ENCODE assay signal across 8 cellular contexts in the genomic region with DNA sequence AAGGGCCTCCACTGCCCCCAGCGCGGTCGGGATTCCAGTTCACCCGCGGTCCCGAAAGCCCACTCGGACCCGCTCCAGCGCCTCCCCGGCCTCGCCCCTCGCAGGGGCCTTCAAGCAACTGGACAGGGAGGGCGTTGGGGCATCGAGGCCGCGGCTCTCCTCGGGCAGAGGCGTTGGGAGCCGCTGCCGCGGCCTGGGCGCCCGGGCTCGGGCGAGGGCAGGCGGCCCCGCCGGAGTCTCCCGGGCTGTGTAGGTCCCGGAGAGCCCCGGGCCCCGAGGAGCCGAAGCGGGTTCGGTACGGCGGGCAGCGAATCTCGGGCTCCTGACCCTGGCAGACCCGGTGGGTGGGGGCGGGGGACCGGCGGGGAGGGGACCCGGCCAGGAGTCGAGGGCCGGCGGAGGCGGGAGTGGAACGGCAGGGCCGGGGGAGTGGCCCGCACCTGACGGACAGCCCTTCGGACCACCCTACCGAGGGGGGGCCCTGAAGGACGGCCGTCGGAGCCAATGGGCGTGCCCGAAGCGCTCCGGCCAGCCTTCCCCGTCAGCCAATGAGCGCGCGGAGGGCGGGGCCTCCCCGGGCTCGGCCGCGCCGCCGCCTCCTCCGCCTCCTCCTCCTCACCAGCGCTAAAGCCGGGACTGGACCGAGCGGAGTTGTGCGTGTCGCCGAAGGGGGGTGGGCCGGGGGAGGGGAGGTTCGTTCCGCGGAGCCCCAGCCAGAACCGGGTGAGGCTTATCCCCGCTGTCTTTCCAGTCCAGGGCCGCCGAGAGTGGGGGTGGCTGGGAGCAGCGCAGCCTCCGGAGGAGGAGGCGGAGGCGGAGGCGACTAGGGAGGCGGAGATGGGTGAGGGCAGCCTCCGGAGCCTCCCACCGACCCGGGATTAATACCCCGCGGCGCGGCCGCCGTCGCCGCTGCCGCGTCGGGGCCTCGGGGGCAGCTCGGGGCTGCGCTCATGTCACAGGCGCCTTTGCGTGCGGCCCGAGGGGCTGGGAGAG. TPM values are rescaled to one million over a fixed set of nuclear protein-coding genes. Genes with fewer than 3 reads are reported as not detected.
DNase-seq lines count a peak whose midpoint lies in the region; ATAC-seq and TF ChIP-seq lines count a peak whose summit lies in the region.

ZMYM2 (plus strand) TSS at position 609 of the 993 bp plus-strand sequence. CDS start 34,346 bp downstream, outside the sequence.

- H3K4me3 Mint-ChIP-seq in activated naive CD4-positive, alpha-beta T cell treated with anti-CD3 and anti-CD28 coated beads, Interleukin-2, amount 10 ng/mL, durations not matched to agents 7 days and 5 days: peak within 1 kb of the TSS; percentile 99

- H3K4me1 Mint-ChIP-seq in activated naive CD4-positive, alpha-beta T cell treated with anti-CD3 and anti-CD28 coated beads, Interleukin-2, amount 10 ng/mL, durations not matched to agents 7 days and 5 days: peaks cover 32% of the 10 kb centered on the region

- no peaks in the 10 kb centered on the region for H3K27me3 ChIP-seq in GM06990 (replicated peaks; ENCODE audit: control insufficient read depth, insufficient read depth, low read length)
- no peaks in the 10 kb centered on the region for H3K27me3 ChIP-seq in gastroesophageal sphincter
- no peaks in the 10 kb centered on the region for H3K27me3 ChIP-seq in neutrophil

- peaks cover 0 to 51% (median 15%) of the 10 kb centered on the region in 3 donors for H3K4me1 ChIP-seq in gastroesophageal sphincter
- H3K4me1 ChIP-seq in neutrophil (ENCODE audit: control insufficient read depth in 1 of 2, insufficient read depth in 1 of 2, low read depth in 1 of 2, low read length in 1 of 2): peaks cover 31 to 39% of the 10 kb centered on the region in 2 experiments

- CTCF ChIA-PET in activated naive CD4-positive, alpha-beta T cell treated with anti-CD3 and anti-CD28 coated beads, Interleukin-2, amount 10 ng/mL, durations not matched to agents 7 days and 5 days (lab: Charles Lee): interaction anchor here (0.9 kb wide), 1 partner anchor 95 kb away, joined by 3 read pairs; the partner anchor contains the start of gene ZMYM5

- peak within 1 kb of the TSS; percentile 87 for H3K27ac ChIP-seq in SK-N-MC
- peak within 1 kb of the TSS; percentile 93 to 99 (median 99) for H3K27ac ChIP-seq in gastroesophageal sphincter
- H3K27ac ChIP-seq in neutrophil: peak within 1 kb of the TSS; percentile 92

- no peaks in the 10 kb centered on the region for H3K9me3 Mint-ChIP-seq in activated naive CD4-positive, alpha-beta T cell treated with anti-CD3 and anti-CD28 coated beads, Interleukin-2, amount 10 ng/mL, durations not matched to agents 7 days and 5 days

- no peaks in the 10 kb centered on the region for H3K9me3 ChIP-seq in SK-N-MC (ENCODE audit: low read depth, low read length)
- no peaks in the 10 kb centered on the region for H3K9me3 ChIP-seq in gastroesophageal sphincter
- H3K9me3 ChIP-seq in neutrophil: no peaks in the 10 kb centered on the region

- H3K27me3 Mint-ChIP-seq in activated naive CD4-positive, alpha-beta T cell treated with anti-CD3 and anti-CD28 coated beads, Interleukin-2, amount 10 ng/mL, durations not matched to agents 7 days and 5 days: peaks cover 4% of the 10 kb centered on the region

- WGBS in gastroesophageal sphincter (ENCODE audit: low coverage in 1 of 2), 2 donors: no CpG with 5 or more reads among the region's 115 CpGs

- TF ChIP-seq CTCF in GM06990 (IDR thresholded peaks at IDR 0.05; ENCODE audit: insufficient read depth, low read length, poor library complexity, severe bottlenecking) (no peak), gastroesophageal sphincter (IDR thresholded peaks at IDR 0.05) (no peak), neutrophil (IDR thresholded peaks at IDR 0.05) (peak; percentile 60), subcutaneous adipose tissue (IDR thresholded peaks at IDR 0.05; ENCODE audit: low read depth) (no peak)

- DNase-seq in GM06990 (ENCODE audit: extremely low read depth, insufficient read length) (peak; percentile 98), NCI-H1048 (lab: John Stamatoyannopoulos, UW) (peak; percentile 86), SK-N-MC (ENCODE audit: low read depth, low spot score) (no peak)
- DNase-seq in activated naive CD4-positive, alpha-beta T cell treated with anti-CD3 and anti-CD28 coated beads, Interleukin-2, amount 10 ng/mL, durations not matched to agents 7 days and 5 days: peak; percentile 97

- H3K27ac Mint-ChIP-seq in activated naive CD4-positive, alpha-beta T cell treated with anti-CD3 and anti-CD28 coated beads, Interleukin-2, amount 10 ng/mL, durations not matched to agents 7 days and 5 days: peak within 1 kb of the TSS; percentile 99

- ATAC-seq in HG02588 (IDR thresholded peaks at IDR 0.05; ENCODE audit: unreplicated experiment) (peak; percentile 78), gastroesophageal sphincter (peak; percentile 97)

- H3K36me3 Mint-ChIP-seq in activated naive CD4-positive, alpha-beta T cell treated with anti-CD3 and anti-CD28 coated beads, Interleukin-2, amount 10 ng/mL, durations not matched to agents 7 days and 5 days: peaks cover 12% of the 10 kb centered on the region

- no peaks in the 10 kb centered on the region; the same call in 1 of the 2 replicates for H3K36me3 ChIP-seq in GM06990 (ENCODE audit: control insufficient read depth, insufficient read depth, low read length)
- peaks cover 27% of the 10 kb centered on the region for H3K36me3 ChIP-seq in SK-N-MC (ENCODE audit: insufficient read depth, low read length)
- no peaks in the 10 kb centered on the region for H3K36me3 ChIP-seq in gastroesophageal sphincter
- no peaks in the 10 kb centered on the region for H3K36me3 ChIP-seq in neutrophil

- TF ChIP-seq POLR2A in gastroesophageal sphincter (IDR thresholded peaks at IDR 0.05): peak; percentile 76 to 80

- TF ChIP-seq EP300 in gastroesophageal sphincter (IDR thresholded peaks at IDR 0.05): no peak

- H3K4me3 ChIP-seq in GM06990 (replicated peaks; ENCODE audit: low read depth, low read length) (peak within 1 kb of the TSS; percentile 76), SK-N-MC (peak within 1 kb of the TSS; percentile 93), gastroesophageal sphincter (peak within 1 kb of the TSS; percentile 92 to 97), neutrophil (ENCODE audit: low read depth in 1 of 2, low read length in 1 of 2) (peak within 1 kb of the TSS; percentile 85 to 99)

- peak within 1 kb of the TSS; percentile 78 for H3K9ac ChIP-seq in SK-N-MC (ENCODE audit: insufficient read length)

RNA-seq across cellular contexts. Expression of gene ZMYM2, which starts in this region (rescaled TPM):
- total RNA-seq in gastroesophageal sphincter (10 to 100 TPM; 40.6 to 92.8 (median 50.7) TPM), subcutaneous adipose tissue (10 to 100 TPM; 73.3 to 97.2 (median 86.5) TPM)
